ENCODE assay signal across 8 cellular contexts in the genomic region with DNA sequence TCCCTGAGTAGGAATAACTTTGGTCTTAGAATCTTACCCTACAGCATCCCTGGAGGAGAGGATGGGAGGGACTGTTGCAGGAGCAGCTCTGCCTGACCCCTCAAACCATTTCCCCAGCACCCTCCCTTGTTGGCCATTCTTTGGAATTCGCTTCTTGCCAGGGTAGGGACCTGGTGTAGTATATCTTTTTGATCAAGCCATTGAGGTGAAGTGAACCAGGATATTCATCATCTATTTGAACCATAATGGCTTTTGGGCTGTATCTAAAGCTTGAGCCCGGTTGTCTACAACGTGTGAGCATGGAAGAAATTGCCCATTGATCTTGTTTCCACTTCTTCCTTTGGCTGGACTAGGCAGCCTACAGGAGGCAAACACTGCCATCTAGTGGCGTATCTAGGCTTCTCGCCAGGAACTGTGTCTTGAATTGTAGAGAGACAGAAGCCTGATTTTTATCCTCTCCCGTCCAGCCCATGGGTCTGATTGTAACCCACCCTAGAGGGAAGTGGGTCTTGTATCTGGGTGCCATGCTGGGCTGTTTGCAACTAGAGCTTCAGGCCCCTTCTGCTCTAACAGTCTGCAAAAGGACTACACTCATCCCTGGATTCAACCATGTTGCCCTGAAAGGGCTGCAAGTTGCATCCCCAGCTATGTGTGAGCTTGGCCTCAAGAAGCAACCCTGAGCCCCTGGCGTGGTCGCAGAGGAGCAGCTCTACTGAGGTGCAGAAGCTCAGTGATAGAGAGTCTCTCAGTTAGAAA.
DNase-seq lines count a peak whose midpoint lies in the region; ATAC-seq, FAIRE-seq and TF ChIP-seq lines count a peak whose summit lies in the region.

No MANE protein-coding gene starts in this region.

- H3K4me2 ChIP-seq in Karpas-422 (ENCODE audit: low read depth, low read length, poor library complexity, severe bottlenecking), result no peak overlapping the region

- peak; percentile 83 for DNase-seq in ELR (ENCODE audit: low read depth)
- DNase-seq in Karpas-422, result peak; percentile 87
- DNase-seq in RCC 7860 (ENCODE audit: low spot score), result peak; percentile 53
- peak; percentile 24 for DNase-seq in activated T-helper 1 cell treated with anti-CD3 and anti-CD28 coated beads, Interleukin-12 subunit alpha, Interleukin-12 subunit beta, Interleukin-2, Interleukin-4 antibody, amounts not matched to agents 30 ng/mL and 10 ng/mL and 1 ng/mL, durations not matched to agents 14 hours and 24 hours and 36 hours (ENCODE audit: low spot score)
- DNase-seq in fibroblast of peridontal ligament (ENCODE audit: extremely low read depth), result peak; percentile 87
- DNase-seq in nephron progenitor cell, result peak; percentile 77

- H2AFZ ChIP-seq in Karpas-422 (ENCODE audit: low read length), result no peak overlapping the region

- no peaks in the 10 kb centered on the region for H3K4me1 Mint-ChIP-seq in activated T-helper 1 cell treated with anti-CD3 and anti-CD28 coated beads, Interleukin-12 subunit alpha, Interleukin-12 subunit beta, Interleukin-2, Interleukin-4 antibody, amounts not matched to agents 30 ng/mL and 10 ng/mL and 1 ng/mL, durations not matched to agents 14 hours and 24 hours and 36 hours (ENCODE audit: low read depth)
- peaks cover 1% of the 10 kb centered on the region for H3K4me1 Mint-ChIP-seq in nephron progenitor cell

- ATAC-seq in GM19328 (IDR thresholded peaks at IDR 0.05; ENCODE audit: unreplicated experiment), result no peak

- H3K27ac Mint-ChIP-seq in activated T-helper 1 cell treated with anti-CD3 and anti-CD28 coated beads, Interleukin-12 subunit alpha, Interleukin-12 subunit beta, Interleukin-2, Interleukin-4 antibody, amounts not matched to agents 30 ng/mL and 10 ng/mL and 1 ng/mL, durations not matched to agents 14 hours and 24 hours and 36 hours, result no peak overlapping the region
- no peak overlapping the region for H3K27ac Mint-ChIP-seq in nephron progenitor cell

- no peaks in the 10 kb centered on the region; the same call in 1 of the 2 replicates for H4K20me1 ChIP-seq in Karpas-422 (ENCODE audit: insufficient read depth, low read depth, low read length)

- H3K9ac ChIP-seq in Karpas-422 (ENCODE audit: low read length) (no peak overlapping the region), stomach smooth muscle (ENCODE audit: low read length in 2 of 2) (peak overlapping the region in 1 of 2 donors; percentile 42)

- H3K4me3 Mint-ChIP-seq in activated T-helper 1 cell treated with anti-CD3 and anti-CD28 coated beads, Interleukin-12 subunit alpha, Interleukin-12 subunit beta, Interleukin-2, Interleukin-4 antibody, amounts not matched to agents 30 ng/mL and 10 ng/mL and 1 ng/mL, durations not matched to agents 14 hours and 24 hours and 36 hours, result no peak overlapping the region
- no peak overlapping the region for H3K4me3 Mint-ChIP-seq in nephron progenitor cell

- intact Hi-C loops in activated T-helper 1 cell treated with anti-CD3 and anti-CD28 coated beads, Interleukin-12 subunit alpha, Interleukin-12 subunit beta, Interleukin-2, Interleukin-4 antibody, amounts not matched to agents 30 ng/mL and 10 ng/mL and 1 ng/mL, durations not matched to agents 14 hours and 24 hours and 36 hours (cut with micrococcal nuclease), result loop anchor here (2.0 kb wide), 1 partner anchor 209 kb away; no protein-coding TSS in a partner anchor

- H3K4me3 ChIP-seq in Karpas-422 (ENCODE audit: low read length), result no peak overlapping the region
- peak overlapping the region; percentile 9 to 40 for H3K4me3 ChIP-seq in stomach smooth muscle (ENCODE audit: low read length in 2 of 2)

- H3K9me3 Mint-ChIP-seq in activated T-helper 1 cell treated with anti-CD3 and anti-CD28 coated beads, Interleukin-12 subunit alpha, Interleukin-12 subunit beta, Interleukin-2, Interleukin-4 antibody, amounts not matched to agents 30 ng/mL and 10 ng/mL and 1 ng/mL, durations not matched to agents 14 hours and 24 hours and 36 hours, result no peaks in the 10 kb centered on the region
- H3K9me3 Mint-ChIP-seq in nephron progenitor cell, result no peaks in the 10 kb centered on the region

- H3K79me2 ChIP-seq in Karpas-422 (ENCODE audit: low read length), result no peaks in the 10 kb centered on the region

- no peaks in the 10 kb centered on the region for H3K36me3 ChIP-seq in Karpas-422 (ENCODE audit: insufficient read depth, low read length)
- peaks cover 0 to 2% of the 10 kb centered on the region in 2 donors for H3K36me3 ChIP-seq in stomach smooth muscle (ENCODE audit: control insufficient read depth in 2 of 2, insufficient read depth in 2 of 2, low read length in 2 of 2)

- no peaks in the 10 kb centered on the region for H3K9me2 ChIP-seq in Karpas-422 (replicated peaks; ENCODE audit: insufficient read depth, low read length)

- peak; percentile 94 for TF ChIP-seq CTCF in nephron progenitor cell (IDR thresholded peaks at IDR 0.05)

- no peaks in the 10 kb centered on the region for H3K9me3 ChIP-seq in Karpas-422 (ENCODE audit: low read length)
- no peaks in the 10 kb centered on the region for H3K9me3 ChIP-seq in stomach smooth muscle (ENCODE audit: control insufficient read depth in 2 of 2, low read length in 2 of 2)

- H3K27me3 ChIP-seq in Karpas-422 (ENCODE audit: low read length) (no peaks in the 10 kb centered on the region), stomach smooth muscle (ENCODE audit: control insufficient read depth in 1 of 2, insufficient read depth in 2 of 2, low read length in 2 of 2) (no peaks in the 10 kb centered on the region)

- H3K4me1 ChIP-seq in Karpas-422 (ENCODE audit: low read length), result no peaks in the 10 kb centered on the region
- H3K4me1 ChIP-seq in stomach smooth muscle (ENCODE audit: control insufficient read depth, insufficient read depth, low read length), result peaks cover 53% of the 10 kb centered on the region

- FAIRE-seq in RCC 7860 (lab: Jason Lieb, UNC), result no peak

- peaks cover 26% of the 10 kb centered on the region for H3K27me3 Mint-ChIP-seq in activated T-helper 1 cell treated with anti-CD3 and anti-CD28 coated beads, Interleukin-12 subunit alpha, Interleukin-12 subunit beta, Interleukin-2, Interleukin-4 antibody, amounts not matched to agents 30 ng/mL and 10 ng/mL and 1 ng/mL, durations not matched to agents 14 hours and 24 hours and 36 hours (ENCODE audit: insufficient read depth)
- H3K27me3 Mint-ChIP-seq in nephron progenitor cell (ENCODE audit: low read depth, poor library complexity), result peaks cover 11% of the 10 kb centered on the region

- no peak overlapping the region for H3K27ac ChIP-seq in Karpas-422 (ENCODE audit: low read length)
- H3K27ac ChIP-seq in stomach smooth muscle (ENCODE audit: low read length), result peak overlapping the region; percentile 85

- H3K36me3 Mint-ChIP-seq in activated T-helper 1 cell treated with anti-CD3 and anti-CD28 coated beads, Interleukin-12 subunit alpha, Interleukin-12 subunit beta, Interleukin-2, Interleukin-4 antibody, amounts not matched to agents 30 ng/mL and 10 ng/mL and 1 ng/mL, durations not matched to agents 14 hours and 24 hours and 36 hours (ENCODE audit: low read depth), result no peaks in the 10 kb centered on the region
- H3K36me3 Mint-ChIP-seq in nephron progenitor cell (ENCODE audit: low read depth), result no peaks in the 10 kb centered on the region

Comparison
In these comparisons a context has a peak if more than half of its experiments do, and no peak if none do; other contexts are left out.
1. DNase-seq: peak in every context shown above with its lines; median percentile 87 in Karpas-422; 87 in fibroblast of peridontal ligament; 83 in ELR; 77 in nephron progenitor cell; 53 in RCC 7860; 24 in activated T-helper 1 cell treated with anti-CD3 and anti-CD28 coated beads, Interleukin-12 subunit alpha, Interleukin-12 subunit beta, Interleukin-2, Interleukin-4 antibody, amounts not matched to agents 30 ng/mL and 10 ng/mL and 1 ng/mL, durations not matched to agents 14 hours and 24 hours and 36 hours.